ENCODE assay signal across 17 cellular contexts in the genomic region with DNA sequence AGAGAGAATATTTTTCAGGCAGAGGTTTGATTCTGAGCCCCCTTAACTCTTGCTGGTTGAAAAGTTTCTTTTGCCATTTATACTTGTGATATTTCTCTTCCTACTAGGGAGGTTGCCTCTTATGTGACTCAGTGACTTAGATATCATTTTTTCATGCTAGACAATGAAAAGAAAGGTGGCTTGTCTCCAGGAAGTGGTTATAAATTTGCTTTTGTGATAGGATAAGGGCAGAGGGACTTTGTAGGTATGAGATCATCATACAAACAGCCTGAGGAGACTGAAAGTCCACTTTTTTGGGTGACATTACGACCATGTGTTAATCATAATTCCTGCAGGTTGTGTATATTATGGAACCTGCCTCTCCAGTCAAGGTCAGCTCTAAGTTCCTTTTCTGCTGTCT. TPM values are rescaled to one million over a fixed set of nuclear protein-coding genes. Genes with fewer than 3 reads are reported as not detected.
DNase-seq lines count a peak whose midpoint lies in the region; ATAC-seq and FAIRE-seq lines count a peak whose summit lies in the region.
"Had no signal": no experiment of that assay in that cellular context is flagged by ENCODE, and none has a peak within 500 bp of the region (broad histone marks: within the 10 kb centered on the region; RNA-seq: fewer than 3 reads in every experiment).

No MANE protein-coding gene starts in this region.

- no peak overlapping the region for H3K4me3 ChIP-seq in small intestine (ENCODE audit: low read depth in 1 of 2, low read length in 2 of 2)
- H3K4me3 ChIP-seq: A549, GM23248 had no signal

- no peak overlapping the region for H3K27ac Mint-ChIP-seq in stimulated activated naive CD8-positive, alpha-beta T cell treated with anti-CD3 and anti-CD28 coated beads, Interleukin-15, amount 100 ng/mL, for 72 hours
- peak overlapping the region; percentile 5 for H3K27ac Mint-ChIP-seq in activated CD8-positive, alpha-beta T cell treated with anti-CD3 and anti-CD28 coated beads, Interleukin-2, amount 10 ng/mL, durations not matched to agents 7 days and 5 days

- no peaks in the 10 kb centered on the region for H3K36me3 ChIP-seq in small intestine (ENCODE audit: control insufficient read depth in 2 of 2, insufficient read depth in 2 of 2, low read length in 2 of 2)

- peak; percentile 46 for ATAC-seq in stimulated activated naive CD8-positive, alpha-beta T cell treated with anti-CD3 and anti-CD28 coated beads, Interleukin-15, amount 100 ng/mL, for 72 hours
- ATAC-seq in stimulated activated naive CD8-positive, alpha-beta T cell treated with anti-CD3 and anti-CD28 coated beads, Interleukin-15, Interleukin-2, amounts not matched to agents 100 U/mL and 50 U/mL, for 24 hours = no peak
- peak; percentile 36 for ATAC-seq in activated CD8-positive, alpha-beta T cell treated with anti-CD3 and anti-CD28 coated beads, Interleukin-2, amount 10 ng/mL, durations not matched to agents 7 days and 5 days
- ATAC-seq in GM18858 (IDR thresholded peaks at IDR 0.05; ENCODE audit: unreplicated experiment) (no peak), HG02981 (IDR thresholded peaks at IDR 0.05; ENCODE audit: unreplicated experiment) (no peak)
- ATAC-seq: HCT116 had no signal

- H3K4me1 ChIP-seq in small intestine (ENCODE audit: control insufficient read depth in 2 of 2, insufficient read depth in 1 of 2, low read depth in 1 of 2, low read length in 1 of 2) = no peaks in the 10 kb centered on the region
- H3K4me1 ChIP-seq: A549 had no signal

- WGBS in small intestine, 3 donors = 4 to 54% (median 32%) methylated on average over 1 of the region's 1 CpG

- no peaks in the 10 kb centered on the region for H3K27me3 ChIP-seq in small intestine (ENCODE audit: control insufficient read depth in 2 of 2, insufficient read depth in 2 of 2, low read length in 2 of 2)

- peaks cover 18% of the 10 kb centered on the region for H3K36me3 Mint-ChIP-seq in activated CD8-positive, alpha-beta T cell treated with anti-CD3 and anti-CD28 coated beads, Interleukin-2, amount 10 ng/mL, durations not matched to agents 7 days and 5 days (ENCODE audit: low read depth)
- H3K36me3 Mint-ChIP-seq: CD14-positive monocyte had no signal

- H3K9me3 ChIP-seq in small intestine (ENCODE audit: control insufficient read depth, low read depth) = no peaks in the 10 kb centered on the region
- H3K9me3 ChIP-seq: A549 had no signal

- POLR2A ChIA-PET in activated CD8-positive, alpha-beta T cell treated with anti-CD3 and anti-CD28 coated beads, Interleukin-2, amount 10 ng/mL, durations not matched to agents 7 days and 5 days (lab: Charles Lee) = no interaction called here

- no peak overlapping the region for H3K27ac ChIP-seq in small intestine (ENCODE audit: low read depth in 1 of 2, low read length in 1 of 2)
- H3K27ac ChIP-seq: A549, GM23248, HL-60 had no signal

- FAIRE-seq in small intestine (lab: Jason Lieb, UNC) = no peak
- FAIRE-seq: A549, H54 had no signal

- H3K4me3 Mint-ChIP-seq in stimulated activated naive CD8-positive, alpha-beta T cell treated with anti-CD3 and anti-CD28 coated beads, Interleukin-15, amount 100 ng/mL, for 72 hours = no peak overlapping the region
- no peak overlapping the region for H3K4me3 Mint-ChIP-seq in activated CD8-positive, alpha-beta T cell treated with anti-CD3 and anti-CD28 coated beads, Interleukin-2, amount 10 ng/mL, durations not matched to agents 7 days and 5 days
- H3K4me3 Mint-ChIP-seq: CD14-positive monocyte had no signal

- no peaks in the 10 kb centered on the region for H3K27me3 Mint-ChIP-seq in stimulated activated naive CD8-positive, alpha-beta T cell treated with anti-CD3 and anti-CD28 coated beads, Interleukin-15, amount 100 ng/mL, for 72 hours
- peaks cover 2% of the 10 kb centered on the region for H3K27me3 Mint-ChIP-seq in activated CD8-positive, alpha-beta T cell treated with anti-CD3 and anti-CD28 coated beads, Interleukin-2, amount 10 ng/mL, durations not matched to agents 7 days and 5 days (ENCODE audit: low read depth)

- peaks cover 12 to 34% of the 10 kb centered on the region in 2 donors for H3K9me3 Mint-ChIP-seq in stimulated activated naive CD8-positive, alpha-beta T cell treated with anti-CD3 and anti-CD28 coated beads, Interleukin-15, amount 100 ng/mL, for 72 hours
- peaks cover 16% of the 10 kb centered on the region for H3K9me3 Mint-ChIP-seq in activated CD8-positive, alpha-beta T cell treated with anti-CD3 and anti-CD28 coated beads, Interleukin-2, amount 10 ng/mL, durations not matched to agents 7 days and 5 days (ENCODE audit: insufficient read depth)

- DNase-seq in stimulated activated naive CD8-positive, alpha-beta T cell treated with anti-CD3 and anti-CD28 coated beads, Interleukin-15, amount 100 ng/mL, for 72 hours = no peak
- no peak for DNase-seq in stimulated activated naive CD8-positive, alpha-beta T cell treated with anti-CD3 and anti-CD28 coated beads, Interleukin-15, Interleukin-2, amounts not matched to agents 100 U/mL and 50 U/mL, for 24 hours
- DNase-seq in M059J (ENCODE audit: low read depth) (peak; percentile 58), small intestine (peak; percentile 9), NCI-H2171 treated with DMSO at 0.1 percent for 48 hours (lab: John Stamatoyannopoulos, UW) (no peak)
- no peak for DNase-seq in activated CD8-positive, alpha-beta T cell treated with anti-CD3 and anti-CD28 coated beads, Interleukin-2, amount 10 ng/mL, durations not matched to agents 7 days and 5 days
- DNase-seq: DMS 273 treated with DMSO at 0.1 percent for 48 hours, GM23248 had no signal

- CTCF ChIA-PET in activated CD8-positive, alpha-beta T cell treated with anti-CD3 and anti-CD28 coated beads, Interleukin-2, amount 10 ng/mL, durations not matched to agents 7 days and 5 days (lab: Charles Lee) = no interaction called here

- H3K4me1 Mint-ChIP-seq in stimulated activated naive CD8-positive, alpha-beta T cell treated with anti-CD3 and anti-CD28 coated beads, Interleukin-15, amount 100 ng/mL, for 72 hours = peaks cover 6% of the 10 kb centered on the region
- peaks cover 29% of the 10 kb centered on the region for H3K4me1 Mint-ChIP-seq in activated CD8-positive, alpha-beta T cell treated with anti-CD3 and anti-CD28 coated beads, Interleukin-2, amount 10 ng/mL, durations not matched to agents 7 days and 5 days (ENCODE audit: low read depth)

RNA-seq across cellular contexts. Expression of a gene that starts 35.8 kb away (rescaled TPM):
- total RNA-seq in M059J (2014; rRNA removed; shearing (Covaris generic)) = not detected in 2 replicates
- total RNA-seq in activated CD8-positive, alpha-beta T cell treated with anti-CD3 and anti-CD28 coated beads, Interleukin-2, amount 10 ng/mL, durations not matched to agents 7 days and 5 days = not detected
- polyA plus RNA-seq in small intestine = not detected
- total RNA-seq: Daoy, GM23248 had no signal
- polyA plus RNA-seq: A549, BJ, CD14-positive monocyte, GM23248 had no signal

Comparison
In these comparisons a context has a peak if more than half of its experiments do, and no peak if none do; other contexts are left out.
1. ATAC-seq: peak in stimulated activated naive CD8-positive, alpha-beta T cell treated with anti-CD3 and anti-CD28 coated beads, Interleukin-15, amount 100 ng/mL, for 72 hours (single experiment) and activated CD8-positive, alpha-beta T cell treated with anti-CD3 and anti-CD28 coated beads, Interleukin-2, amount 10 ng/mL, durations not matched to agents 7 days and 5 days (single experiment); none in stimulated activated naive CD8-positive, alpha-beta T cell treated with anti-CD3 and anti-CD28 coated beads, Interleukin-15, Interleukin-2, amounts not matched to agents 100 U/mL and 50 U/mL, for 24 hours (single experiment), GM18858 (single experiment) and HG02981 (single experiment).
2. DNase-seq: peak in M059J (single experiment) and small intestine (single experiment); none in stimulated activated naive CD8-positive, alpha-beta T cell treated with anti-CD3 and anti-CD28 coated beads, Interleukin-15, amount 100 ng/mL, for 72 hours (0 of 2), stimulated activated naive CD8-positive, alpha-beta T cell treated with anti-CD3 and anti-CD28 coated beads, Interleukin-15, Interleukin-2, amounts not matched to agents 100 U/mL and 50 U/mL, for 24 hours (single experiment), activated CD8-positive, alpha-beta T cell treated with anti-CD3 and anti-CD28 coated beads, Interleukin-2, amount 10 ng/mL, durations not matched to agents 7 days and 5 days (single experiment) and NCI-H2171 treated with DMSO at 0.1 percent for 48 hours (single experiment).